In the genomic region with DNA sequence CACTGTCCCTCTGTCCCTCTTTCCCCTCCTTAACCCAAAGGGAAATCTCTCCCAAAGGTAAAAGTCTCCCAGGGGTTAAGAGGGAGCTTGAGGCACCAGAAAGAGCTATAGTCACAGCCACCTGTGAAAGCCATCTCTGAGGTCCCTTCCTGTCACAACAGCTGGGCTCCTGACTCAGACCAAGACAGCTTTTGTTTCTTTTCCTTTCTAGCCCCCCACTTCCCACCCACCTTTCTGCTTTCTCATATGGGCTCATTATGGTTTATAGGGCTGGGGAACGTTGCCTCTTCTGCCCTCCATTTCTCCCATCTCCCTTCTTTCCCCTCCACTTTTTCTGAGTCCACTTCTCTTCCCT, we compare ENCODE assay signal across 8 cellular contexts. TPM values are rescaled to one million over a fixed set of nuclear protein-coding genes. Genes with fewer than 3 reads are reported as not detected.
DNase-seq lines count a peak whose midpoint lies in the region; ATAC-seq and TF ChIP-seq lines count a peak whose summit lies in the region.

No MANE protein-coding gene starts in this region.

- no peak for DNase-seq in Calu3
- DNase-seq in adrenal gland, result peak in 1 of 7 donors; percentile 19
- DNase-seq in lung (ENCODE audit: low spot score), result no peak
- no peak for DNase-seq in NCI-H2227 (lab: John Stamatoyannopoulos, UW; ENCODE audit: unreplicated experiment)
- no peak for DNase-seq in NCI-H1436 (lab: John Stamatoyannopoulos, UW)
- no peak for DNase-seq in NCI-H526 (lab: John Stamatoyannopoulos, UW)
- DNase-seq in GDM1 (lab: John Stamatoyannopoulos, UW), result no peak

- ATAC-seq in HG02870 (IDR thresholded peaks at IDR 0.05; ENCODE audit: unreplicated experiment), result peak; percentile 20
- ATAC-seq in lung (ENCODE audit: insufficient read depth, low FRiP score), result no peak

- H3K27me3 ChIP-seq in adrenal gland, result no peaks in the 10 kb centered on the region
- H3K27me3 ChIP-seq in lung (ENCODE audit: control insufficient read depth, insufficient read depth), result no peaks in the 10 kb centered on the region

- intact Hi-C loops in Calu3 (cut with micrococcal nuclease; ENCODE audit: unreplicated experiment), result no loop called here
- intact Hi-C loops in adrenal gland (cut with DNase I), result no loop called here

- H3K4me1 ChIP-seq in adrenal gland (replicated peaks in 1 of 2), result peaks cover 11 to 20% of the 10 kb centered on the region in 2 donors
- peaks cover 0 to 4% of the 10 kb centered on the region in 2 donors for H3K4me1 ChIP-seq in lung (ENCODE audit: control insufficient read depth in 2 of 2, insufficient read depth in 2 of 2, low read length in 2 of 2)

- TF ChIP-seq CTCF in Calu3 (IDR thresholded peaks at IDR 0.05; ENCODE audit: unreplicated experiment), result no peak
- no peak for TF ChIP-seq CTCF in adrenal gland (IDR thresholded peaks at IDR 0.05)
- TF ChIP-seq CTCF in lung (IDR thresholded peaks at IDR 0.05; ENCODE audit: control extremely low read depth, extremely low read depth), result no peak

- no peak for TF ChIP-seq POLR2A in adrenal gland (IDR thresholded peaks at IDR 0.05)

- H3K27me3 Mint-ChIP-seq in Calu3 (ENCODE audit: unreplicated experiment), result no peaks in the 10 kb centered on the region

- H3K27ac Mint-ChIP-seq in Calu3 (ENCODE audit: unreplicated experiment), result peak overlapping the region; percentile 90

- H3K4me3 ChIP-seq in adrenal gland (peak overlapping the region in 2 of 4 donors; percentile 42 to 61), lung (peak overlapping the region; percentile 50)

- CTCF ChIA-PET in Calu3 (lab: Charles Lee), result interaction anchor here (1.0 to 1.2 kb wide), 3 partner anchors 10 to 64 kb away, joined by 3 read pairs; partner anchors contain the start of gene MIF

- peak overlapping the region; percentile 74 to 90 (median 80) for H3K27ac ChIP-seq in adrenal gland
- peak overlapping the region; percentile 35 to 85 for H3K27ac ChIP-seq in lung (ENCODE audit: low read depth in 1 of 2, low read length in 1 of 2)

- H3K36me3 ChIP-seq in adrenal gland (replicated peaks in 1 of 2) (no peaks in the 10 kb centered on the region), lung (ENCODE audit: control insufficient read depth in 2 of 2, insufficient read depth in 2 of 2, low read length in 2 of 2) (no peaks in the 10 kb centered on the region)

- H3K36me3 Mint-ChIP-seq in Calu3 (ENCODE audit: insufficient read depth, unreplicated experiment), result peaks cover 11% of the 10 kb centered on the region

- BruUV-seq in Calu3 (replicated peaks; lab: Mats Ljungman, UMichigan), result no TSS peak

- no peaks in the 10 kb centered on the region for H3K9me3 Mint-ChIP-seq in Calu3 (ENCODE audit: low read depth, unreplicated experiment)

- WGBS in adrenal gland, 4 donors, result 0% methylated on average over 1 of the region's 1 CpG
- 0% methylated on average over 1 of the region's 1 CpG for WGBS in lung, 2 donors

- peak overlapping the region; percentile 82 for H3K4me3 Mint-ChIP-seq in Calu3 (ENCODE audit: low read depth, unreplicated experiment)

- H3K9me3 ChIP-seq in adrenal gland (replicated peaks in 1 of 3), result no peaks in the 10 kb centered on the region
- no peaks in the 10 kb centered on the region for H3K9me3 ChIP-seq in lung (ENCODE audit: control insufficient read depth in 2 of 2, insufficient read depth in 1 of 2, low read length in 1 of 2)

- peaks cover 10% of the 10 kb centered on the region for H3K4me1 Mint-ChIP-seq in Calu3 (ENCODE audit: low read depth, unreplicated experiment)

RNA-seq across cellular contexts. Expression of gene MIF, which starts 19.1 kb away (rescaled TPM):
- 669 and 679 TPM in 2 replicates for total RNA-seq in Calu3 (2022)
- 1,000 to 10,000 TPM in 1 of 8 donors, 100 to 1,000 TPM in 7; 377 to 1,126 (median 714) TPM for total RNA-seq in adrenal gland
- polyA plus RNA-seq in adrenal gland, result 1,000 to 10,000 TPM in 2 of 3 donors, 10 to 100 TPM in 1; 49.4 to 2,556 (median 2,290) TPM
- total RNA-seq in lung, result 100 to 1,000 TPM in 1 of 2 donors, 10 to 100 TPM in 1; 71.8 to 751 TPM
- polyA plus RNA-seq in lung, result 100 to 1,000 TPM; 850 to 887 TPM

RNA-seq across cellular contexts. Expression of gene GSTT2B, which starts 47.7 kb away (rescaled TPM):
- 3.6 and 5.4 TPM in 2 replicates for total RNA-seq in Calu3 (2022)
- total RNA-seq in adrenal gland, result 100 to 1,000 TPM in 1 of 8 donors, 10 to 100 TPM in 5, 1 to 10 TPM in 2; 3.6 to 102 (median 47.0) TPM
- 100 to 1,000 TPM in 1 of 3 donors, 10 to 100 TPM in 2; 17.1 to 169 (median 51.2) TPM for polyA plus RNA-seq in adrenal gland
- total RNA-seq in lung, result 10 to 100 TPM in 1 of 2 donors, 1 to 10 TPM in 1; 2.0 to 22.3 TPM
- polyA plus RNA-seq in lung, result 10 to 100 TPM in 1 of 2 donors, 1 to 10 TPM in 1; 8.9 to 22.9 TPM

RNA-seq across cellular contexts. Expression of gene DDTL, which starts 53.4 kb away (rescaled TPM):
- total RNA-seq in Calu3 (2022) (3.4 and 4.1 TPM in 2 replicates), adrenal gland (1 to 10 TPM in 4 of 8 donors, under 1 TPM in 2, not detected in 2; 0.43 to 4.2 (median 1.8) TPM), lung (1 to 10 TPM in 1 of 2 donors, under 1 TPM in 1; 0.37 to 3.5 TPM)
- polyA plus RNA-seq in adrenal gland (1 to 10 TPM in 1 of 3 donors, under 1 TPM in 1, not detected in 1; 0.98 to 3.5 TPM), lung (1 to 10 TPM; 1.4 to 4.4 TPM)

RNA-seq across cellular contexts. Expression of gene SLC2A11, which starts 55.6 kb away (rescaled TPM):
- 18.9 and 32.8 TPM in 2 replicates for total RNA-seq in Calu3 (2022)
- total RNA-seq in adrenal gland, result 10 to 100 TPM; 12.8 to 30.0 (median 22.6) TPM
- 10 to 100 TPM; 11.3 to 35.3 (median 18.6) TPM for polyA plus RNA-seq in adrenal gland
- total RNA-seq in lung, result 10 to 100 TPM; 11.1 to 14.1 TPM
- 1 to 10 TPM; 3.9 to 9.6 TPM for polyA plus RNA-seq in lung
